In genomic region chr10:9018844-9019173, GRCh38 we compare ENCODE assay signal across 19 cellular contexts.
DNase-seq lines count a peak whose midpoint lies in the region; ATAC-seq and TF ChIP-seq lines count a peak whose summit lies in the region.
"Had no signal": no experiment of that assay in that cellular context is flagged by ENCODE, and none has a peak within 500 bp of the region (broad histone marks: within the 10 kb centered on the region; RNA-seq: fewer than 3 reads in every experiment).

No MANE protein-coding gene starts in this region.

- H3K27ac Mint-ChIP-seq in CD8-positive, alpha-beta T cell, result no peak overlapping the region
- H3K27ac Mint-ChIP-seq in activated CD4-positive, alpha-beta memory T cell treated with anti-CD3 and anti-CD28 coated beads, Interleukin-2, amount 10 ng/mL, durations not matched to agents 7 days and 5 days, result peak overlapping the region; percentile 1

- no peak overlapping the region for H3K27ac ChIP-seq in CD8-positive, alpha-beta T cell (ENCODE audit: low read depth, low read length)
- H3K27ac ChIP-seq: SJSA1 had no signal

- no peaks in the 10 kb centered on the region for H3K4me1 ChIP-seq in CD8-positive, alpha-beta T cell (ENCODE audit: insufficient read depth, low read length)
- H3K4me1 ChIP-seq: HAP-1, SJSA1 had no signal

- in situ Hi-C loops in ACHN (cut with HindIII; ENCODE audit: low pct_ligation_motif_present, low pct_unique_long_range_greater_than_20kb, low sequenced_read_pairs), result no loop called here

- peaks cover 7% of the 10 kb centered on the region for H3K27me3 Mint-ChIP-seq in activated T-cell treated with anti-CD3 and anti-CD28 coated beads, Interleukin-2, amount 50 U/mL, for 4 hours (ENCODE audit: low read depth)
- H3K27me3 Mint-ChIP-seq in CD8-positive, alpha-beta T cell (ENCODE audit: low read depth), result peaks cover 2% of the 10 kb centered on the region
- H3K27me3 Mint-ChIP-seq in activated CD4-positive, alpha-beta memory T cell treated with anti-CD3 and anti-CD28 coated beads, Interleukin-2, amount 10 ng/mL, durations not matched to agents 7 days and 5 days, result peaks cover 8% of the 10 kb centered on the region

- TF ChIP-seq CTCF in CD8-positive, alpha-beta T cell (IDR thresholded peaks at IDR 0.05), result no peak

- no peak for DNase-seq in activated T-cell treated with anti-CD3 and anti-CD28 coated beads, Interleukin-2, amount 50 U/mL, for 4 hours
- no peak for DNase-seq in activated T-cell treated with anti-CD3 and anti-CD28 coated beads, Interleukin-2, amount 50 U/mL, for 48 hours
- no peak for DNase-seq in CD8-positive, alpha-beta T cell
- no peak for DNase-seq in activated CD4-positive, alpha-beta memory T cell treated with anti-CD3 and anti-CD28 coated beads, Interleukin-2, amount 10 ng/mL, durations not matched to agents 7 days and 5 days
- DNase-seq in iris pigment epithelial cell (ENCODE audit: low read depth), result peak; percentile 17
- DNase-seq in posterior vena cava (ENCODE audit: low spot score), result no peak
- no peak for DNase-seq in ACHN
- DNase-seq: C1 segment of cervical spinal cord, DMS153, GDM1, IMR-90, NCI-H1436, NCI-H1930, NCI-H226, NCI-H524 treated with DMSO at 0.1 percent for 48 hours had no signal

- H3K4me1 Mint-ChIP-seq in activated T-cell treated with anti-CD3 and anti-CD28 coated beads, Interleukin-2, amount 50 U/mL, for 4 hours (ENCODE audit: low read depth), result peaks cover 9% of the 10 kb centered on the region
- H3K4me1 Mint-ChIP-seq in CD8-positive, alpha-beta T cell (ENCODE audit: low read depth), result peaks cover 3% of the 10 kb centered on the region
- peaks cover 3% of the 10 kb centered on the region for H3K4me1 Mint-ChIP-seq in activated CD4-positive, alpha-beta memory T cell treated with anti-CD3 and anti-CD28 coated beads, Interleukin-2, amount 10 ng/mL, durations not matched to agents 7 days and 5 days

- CTCF ChIA-PET in CD8-positive, alpha-beta T cell (lab: Charles Lee), result no interaction called here
- CTCF ChIA-PET in activated CD4-positive, alpha-beta memory T cell treated with anti-CD3 and anti-CD28 coated beads, Interleukin-2, amount 10 ng/mL, durations not matched to agents 7 days and 5 days (lab: Charles Lee), result no interaction called here

- no peaks in the 10 kb centered on the region for H3K36me3 Mint-ChIP-seq in activated T-cell treated with anti-CD3 and anti-CD28 coated beads, Interleukin-2, amount 50 U/mL, for 4 hours (ENCODE audit: insufficient read depth)
- no peaks in the 10 kb centered on the region for H3K36me3 Mint-ChIP-seq in CD8-positive, alpha-beta T cell
- no peaks in the 10 kb centered on the region for H3K36me3 Mint-ChIP-seq in activated CD4-positive, alpha-beta memory T cell treated with anti-CD3 and anti-CD28 coated beads, Interleukin-2, amount 10 ng/mL, durations not matched to agents 7 days and 5 days (ENCODE audit: low read depth)

- intact Hi-C loops in CD8-positive, alpha-beta T cell (cut with DNase I, micrococcal nuclease), result no loop called here
- intact Hi-C loops in posterior vena cava (cut with DNase I), result no loop called here

- no peaks in the 10 kb centered on the region for H3K9me3 ChIP-seq in CD8-positive, alpha-beta T cell (ENCODE audit: low read length)
- H3K9me3 ChIP-seq: HAP-1, SJSA1 had no signal

- H3K27me3 ChIP-seq in CD8-positive, alpha-beta T cell (ENCODE audit: insufficient read depth, low read length), result no peaks in the 10 kb centered on the region

- H3K4me3 Mint-ChIP-seq in activated T-cell treated with anti-CD3 and anti-CD28 coated beads, Interleukin-2, amount 50 U/mL, for 4 hours, result peak overlapping the region; percentile 61
- peak overlapping the region; percentile 24 for H3K4me3 Mint-ChIP-seq in CD8-positive, alpha-beta T cell
- peak overlapping the region; percentile 6 for H3K4me3 Mint-ChIP-seq in activated CD4-positive, alpha-beta memory T cell treated with anti-CD3 and anti-CD28 coated beads, Interleukin-2, amount 10 ng/mL, durations not matched to agents 7 days and 5 days

- peak; percentile 21 to 45 for ATAC-seq in activated T-cell treated with anti-CD3 and anti-CD28 coated beads, Interleukin-2, amount 50 U/mL, for 4 hours
- no peak for ATAC-seq in CD8-positive, alpha-beta T cell
- no peak for ATAC-seq in HG03460 (IDR thresholded peaks at IDR 0.05; ENCODE audit: unreplicated experiment)
- ATAC-seq: Panc1 had no signal

- POLR2A ChIA-PET in CD8-positive, alpha-beta T cell (lab: Charles Lee), result interaction anchor here (1.3 to 1.4 kb wide), 2 partner anchors 8 to 78 kb away, joined by 3 read pairs; no protein-coding TSS in a partner anchor
- POLR2A ChIA-PET in activated CD4-positive, alpha-beta memory T cell treated with anti-CD3 and anti-CD28 coated beads, Interleukin-2, amount 10 ng/mL, durations not matched to agents 7 days and 5 days (lab: Charles Lee), result interaction anchor here (1.0 to 2.0 kb wide), 5 partner anchors 11 to 963 kb away, joined by 3 to 10 read pairs (median 3); no protein-coding TSS in a partner anchor

- H3K9me3 Mint-ChIP-seq in activated T-cell treated with anti-CD3 and anti-CD28 coated beads, Interleukin-2, amount 50 U/mL, for 4 hours, result no peaks in the 10 kb centered on the region
- H3K9me3 Mint-ChIP-seq in CD8-positive, alpha-beta T cell, result no peaks in the 10 kb centered on the region
- H3K9me3 Mint-ChIP-seq in activated CD4-positive, alpha-beta memory T cell treated with anti-CD3 and anti-CD28 coated beads, Interleukin-2, amount 10 ng/mL, durations not matched to agents 7 days and 5 days, result no peaks in the 10 kb centered on the region

- H3K4me3 ChIP-seq in CD8-positive, alpha-beta T cell (ENCODE audit: low read depth, low read length), result no peak overlapping the region
- H3K4me3 ChIP-seq: HAP-1, SJSA1 had no signal

- H3K36me3 ChIP-seq in CD8-positive, alpha-beta T cell (ENCODE audit: insufficient read depth, low read length), result no peaks in the 10 kb centered on the region
- H3K36me3 ChIP-seq: HAP-1, SJSA1 had no signal

Comparison
In these comparisons a context has a peak if more than half of its experiments do, and no peak if none do; other contexts are left out.
1. ATAC-seq: peak in activated T-cell treated with anti-CD3 and anti-CD28 coated beads, Interleukin-2, amount 50 U/mL, for 4 hours (2 of 2); none in CD8-positive, alpha-beta T cell (single experiment) and HG03460 (single experiment).
2. H3K4me3 Mint-ChIP-seq: peak in every context shown above with its lines; median percentile 61 in activated T-cell treated with anti-CD3 and anti-CD28 coated beads, Interleukin-2, amount 50 U/mL, for 4 hours; 24 in CD8-positive, alpha-beta T cell; 6 in activated CD4-positive, alpha-beta memory T cell treated with anti-CD3 and anti-CD28 coated beads, Interleukin-2, amount 10 ng/mL, durations not matched to agents 7 days and 5 days.